In the genomic region with DNA sequence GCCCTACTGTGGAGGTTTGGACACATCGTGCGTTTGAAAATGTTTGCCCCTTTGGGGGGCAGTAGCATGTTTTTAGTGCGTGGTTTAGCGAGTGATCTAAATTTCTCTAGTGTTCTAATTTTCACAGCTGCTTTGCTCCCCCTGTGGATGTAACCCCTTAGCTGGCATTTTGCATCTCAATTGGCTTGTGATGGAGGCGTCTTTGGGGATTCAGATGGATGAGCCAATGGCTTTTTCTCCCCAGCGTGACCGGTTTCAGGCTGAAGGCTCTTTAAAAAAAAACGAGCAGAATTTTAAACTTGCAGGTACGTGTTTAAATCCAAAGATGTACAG, we compare ENCODE assay signal across 8 cellular contexts. TPM values are rescaled to one million over a fixed set of nuclear protein-coding genes. Genes with fewer than 3 reads are reported as not detected.
DNase-seq lines count a peak whose midpoint lies in the region; ATAC-seq, FAIRE-seq and TF ChIP-seq lines count a peak whose summit lies in the region.

No MANE protein-coding gene starts in this region.

- DNase-seq in A673 (ENCODE audit: low spot score) (no peak), GM12865 (ENCODE audit: low read depth) (peak; percentile 62), NCI-H2029 (lab: John Stamatoyannopoulos, UW) (peak; percentile 72), astrocyte (ENCODE audit: low read depth) (peak; percentile 40), left colon (no peak), type B pancreatic cell (ENCODE audit: extremely low spot score, unreplicated experiment) (no peak), ACHN (no peak)

- H3K4me3 Mint-ChIP-seq in astrocyte (ENCODE audit: unreplicated experiment) (no peak overlapping the region), type B pancreatic cell (no peak overlapping the region)

- TF ChIP-seq CTCF in A673 (conservative IDR thresholded peaks at IDR 0.05; ENCODE audit: low read depth, low read length) (peak; percentile 32), GM12865 (IDR thresholded peaks at IDR 0.05; ENCODE audit: insufficient read depth, low read depth, low read length, missing control alignments) (no peak), astrocyte (IDR thresholded peaks at IDR 0.05; ENCODE audit: insufficient read depth, low read depth, low read length) (no peak), type B pancreatic cell (conservative IDR thresholded peaks at IDR 0.05) (peak; percentile 53)

- no peaks in the 10 kb centered on the region for H4K20me1 ChIP-seq in astrocyte (ENCODE audit: insufficient read depth, low read length)

- POLR2A ChIA-PET in A673 (lab: Charles Lee; ENCODE audit: low non-redundant PET): no interaction called here

- H3K27me3 Mint-ChIP-seq in astrocyte (ENCODE audit: low read depth, unreplicated experiment) (no peaks in the 10 kb centered on the region), type B pancreatic cell (no peaks in the 10 kb centered on the region)

- peak overlapping the region; percentile 94 for H3K4me2 ChIP-seq in astrocyte (ENCODE audit: low read length)

- H3K79me2 ChIP-seq in astrocyte (ENCODE audit: insufficient read depth, low read length): peaks cover 22% of the 10 kb centered on the region

- H2AFZ ChIP-seq in astrocyte (ENCODE audit: low read depth, low read length): peak overlapping the region; percentile 99

- H3K9ac ChIP-seq in astrocyte (ENCODE audit: low read length): peak overlapping the region; percentile 91

- peaks cover 3% of the 10 kb centered on the region for H3K36me3 ChIP-seq in A673 (ENCODE audit: insufficient read depth, low read length, poor library complexity, severe bottlenecking)
- no peaks in the 10 kb centered on the region for H3K36me3 ChIP-seq in astrocyte (ENCODE audit: insufficient read depth, low read length)

- no peaks in the 10 kb centered on the region for H3K27me3 ChIP-seq in A673 (replicated peaks; ENCODE audit: insufficient read depth, low read depth, low read length, poor library complexity)
- no peaks in the 10 kb centered on the region for H3K27me3 ChIP-seq in astrocyte (ENCODE audit: insufficient read depth, low read length)

- BruUV-seq in A673 (replicated peaks; lab: Mats Ljungman, UMichigan): no TSS peak

- peak; percentile 15 for ATAC-seq in HG02852 (IDR thresholded peaks at IDR 0.05; ENCODE audit: unreplicated experiment)
- peak; percentile 19 for ATAC-seq in left colon

- in situ Hi-C loops in ACHN (cut with HindIII; ENCODE audit: low pct_ligation_motif_present, low pct_unique_long_range_greater_than_20kb, low sequenced_read_pairs): no loop called here

- H3K9me3 Mint-ChIP-seq in astrocyte (ENCODE audit: unreplicated experiment) (no peaks in the 10 kb centered on the region), type B pancreatic cell (no peaks in the 10 kb centered on the region)

- H3K9me3 ChIP-seq in A673 (ENCODE audit: low read depth, low read length, poor library complexity, severe bottlenecking) (no peaks in the 10 kb centered on the region), astrocyte (ENCODE audit: insufficient read depth, low read depth, low read length) (no peaks in the 10 kb centered on the region)

- H3K4me3 ChIP-seq in A673 (ENCODE audit: low read depth, low read length, poor library complexity, severe bottlenecking): peak overlapping the region; percentile 56
- peak overlapping the region; percentile 88 for H3K4me3 ChIP-seq in GM12865 (ENCODE audit: low read depth, low read length)
- peak overlapping the region; percentile 82 for H3K4me3 ChIP-seq in astrocyte (ENCODE audit: insufficient read depth, low read depth, low read length)

- H3K27ac Mint-ChIP-seq in astrocyte (ENCODE audit: unreplicated experiment): no peak overlapping the region
- no peak overlapping the region for H3K27ac Mint-ChIP-seq in type B pancreatic cell

- H3K27ac ChIP-seq in A673 (ENCODE audit: low read depth, low read length, poor library complexity, severe bottlenecking) (peak overlapping the region; percentile 95), astrocyte (ENCODE audit: low read depth, low read length) (peak overlapping the region; percentile 95)

- intact Hi-C loops in A673 (cut with micrococcal nuclease; ENCODE audit: unreplicated experiment) (loop anchor here (5.0 kb wide), 3 partner anchors 99 to 334 kb away; a partner anchor contains a TSS), left colon (cut with DNase I, micrococcal nuclease) (no loop called here)

- CTCF ChIA-PET in A673 (lab: Charles Lee): interaction anchor here (0.7 kb wide), 1 partner anchor 335 kb away, joined by 3 read pairs; no protein-coding TSS in a partner anchor

- H3K36me3 Mint-ChIP-seq in astrocyte (ENCODE audit: low read depth, unreplicated experiment) (no peaks in the 10 kb centered on the region), type B pancreatic cell (no peaks in the 10 kb centered on the region)

- H3K4me1 Mint-ChIP-seq in astrocyte (ENCODE audit: low read depth, unreplicated experiment): peaks cover 5% of the 10 kb centered on the region
- peaks cover 14% of the 10 kb centered on the region for H3K4me1 Mint-ChIP-seq in type B pancreatic cell (ENCODE audit: unreplicated experiment)

- H3K4me1 ChIP-seq in A673 (ENCODE audit: insufficient read depth, low read length, poor library complexity, severe bottlenecking) (peaks cover 17% of the 10 kb centered on the region), astrocyte (ENCODE audit: insufficient read depth, low read length) (peaks cover 13% of the 10 kb centered on the region)

- peak; percentile 29 for FAIRE-seq in astrocyte (lab: Jason Lieb, UNC)

RNA-seq across cellular contexts. Expression of a gene that starts 0.8 kb away (rescaled TPM):
- 29.6 and 34.0 TPM in 2 replicates for total RNA-seq in A673 (2021)
- total RNA-seq in astrocyte: 3.3 and 4.0 TPM in 2 replicates
- 1 to 10 TPM; 1.1 to 3.8 TPM for total RNA-seq in left colon
- total RNA-seq in type B pancreatic cell (ENCODE audit: low replicate concordance): 11.6 and 29.7 TPM in 2 replicates

Comparison
In these comparisons a context has a peak if more than half of its experiments do, and no peak if none do; other contexts are left out.
1. DNase-seq: peak in GM12865 (single experiment), NCI-H2029 (single experiment) and astrocyte (single experiment); none in A673 (single experiment), left colon (0 of 2), type B pancreatic cell (single experiment) and ACHN (single experiment).
2. CTCF ChIP-seq: peak in A673 (single experiment) and type B pancreatic cell (single experiment); none in GM12865 (single experiment) and astrocyte (single experiment).
3. Peak in every context shown above with its lines, with median percentiles within 50 percentile points of each other: H3K4me3 ChIP-seq.